Comparison of ENCODE assay signal across 2 cellular contexts in genomic region chr20:58709013-58709702, GRCh38.
TF ChIP-seq lines count a peak whose summit lies in the region.

No MANE protein-coding gene starts in this region.

TF ChIP-seq in GM23338, 12 proteins besides CTCF, POLR2A, EP300 and RAD21 (continued from another document):
- TF ChIP-seq STAT1 (IDR thresholded peaks at IDR 0.05; ENCODE audit: unreplicated experiment): no peak
- no peak for TF ChIP-seq ETS1 (IDR thresholded peaks at IDR 0.05)
- TF ChIP-seq NANOG (IDR thresholded peaks at IDR 0.05; ENCODE audit: borderline replicate concordance): no peak
- no peak for TF ChIP-seq ZNF462 (CRISPR knock-in tag; IDR thresholded peaks at IDR 0.05)
- TF ChIP-seq ZNF331 (CRISPR knock-in tag; IDR thresholded peaks at IDR 0.05; ENCODE audit: low read depth): no peak
- no peak for TF ChIP-seq REST (IDR thresholded peaks at IDR 0.05; ENCODE audit: unreplicated experiment)
- TF ChIP-seq ZNF114 (CRISPR knock-in tag; IDR thresholded peaks at IDR 0.05): no peak
- TF ChIP-seq EZH2phosphoT487 (IDR thresholded peaks at IDR 0.05; ENCODE audit: unreplicated experiment): no peak
- no peak for TF ChIP-seq POLR2AphosphoS5 (IDR thresholded peaks at IDR 0.05; ENCODE audit: low read depth)
- no peak for TF ChIP-seq JUNB (IDR thresholded peaks at IDR 0.05; ENCODE audit: unreplicated experiment)
- TF ChIP-seq CREB1 (CRISPR knock-in tag; IDR thresholded peaks at IDR 0.05; ENCODE audit: low read depth): no peak

TF ChIP-seq in GM12878, 131 proteins besides CTCF, POLR2A, EP300 and RAD21 (continued from another document):
- TF ChIP-seq USF2 (IDR thresholded peaks at IDR 0.05; ENCODE audit: borderline replicate concordance, low read depth, low read length) (no peak), MAX (IDR thresholded peaks at IDR 0.05; ENCODE audit: low read depth, low read length) (no peak), PBX3 (IDR thresholded peaks at IDR 0.05; ENCODE audit: insufficient replicate concordance, low read depth, low read length) (no peak), NFYA (IDR thresholded peaks at IDR 0.05; ENCODE audit: borderline replicate concordance, low read depth, low read length) (no peak), SRF (IDR thresholded peaks at IDR 0.05; ENCODE audit: low read depth in 2 of 2, low read length in 2 of 2) (no peak), MEF2B (IDR thresholded peaks at IDR 0.05; ENCODE audit: partially characterized antibody, poor library complexity, severe bottlenecking) (no peak), YY1 (IDR thresholded peaks at IDR 0.05; ENCODE audit: low read depth, low read length) (no peak), POLR2AphosphoS2 (IDR thresholded peaks at IDR 0.05; ENCODE audit: low read depth, low read length) (no peak), PAX8 (IDR thresholded peaks at IDR 0.05) (no peak), USF1 (IDR thresholded peaks at IDR 0.05; ENCODE audit: borderline replicate concordance, extremely low read length, insufficient read depth, low read depth, low read length) (no peak), PKNOX1 (IDR thresholded peaks at IDR 0.05) (no peak), ZNF622 (IDR thresholded peaks at IDR 0.05) (no peak), ZZZ3 (IDR thresholded peaks at IDR 0.05; ENCODE audit: control insufficient read depth, insufficient read length, low read depth) (no peak), EED (IDR thresholded peaks at IDR 0.05; ENCODE audit: low read depth) (no peak)
